Comparison of ENCODE assay signal across 10 cellular contexts in the genomic region with DNA sequence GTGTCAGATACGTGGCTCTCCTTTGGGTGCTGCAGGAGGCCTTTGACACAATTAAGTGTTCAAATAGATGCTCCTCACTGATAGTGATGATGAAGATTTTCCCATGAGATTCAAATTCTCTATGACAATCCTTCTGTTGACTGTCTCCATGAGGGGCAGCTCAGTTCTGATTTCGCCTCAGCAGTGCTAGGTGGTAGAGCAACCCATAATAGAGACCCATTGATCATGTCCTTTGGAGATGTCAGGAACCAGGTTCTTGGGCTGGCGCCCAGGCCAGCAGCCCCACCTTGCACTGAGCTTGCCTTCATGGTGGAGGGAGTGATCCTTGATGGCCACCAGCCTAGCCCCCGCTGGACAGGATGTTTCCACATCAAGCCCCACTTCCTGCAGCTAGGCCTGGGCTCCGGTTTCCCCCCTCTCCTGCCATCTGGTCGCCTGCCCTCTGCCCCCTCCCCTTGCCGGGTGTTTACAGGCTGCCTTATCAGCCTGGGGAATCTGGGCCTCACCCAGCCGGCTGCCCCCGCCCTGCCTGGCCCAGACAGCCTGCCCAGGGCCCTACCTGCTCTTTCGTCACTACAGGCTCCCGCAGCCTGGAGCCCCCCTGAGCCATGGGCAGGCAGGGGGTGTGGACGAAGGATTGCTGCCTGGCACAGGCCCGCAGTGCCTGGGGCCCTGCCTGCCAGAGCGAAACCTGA. TPM values are rescaled to one million over a fixed set of nuclear protein-coding genes. Genes with fewer than 3 reads are reported as not detected.
DNase-seq lines count a peak whose midpoint lies in the region; ATAC-seq, FAIRE-seq and TF ChIP-seq lines count a peak whose summit lies in the region.
"Had no signal": no experiment of that assay in that cellular context is flagged by ENCODE, and none has a peak within 500 bp of the region (broad histone marks: within the 10 kb centered on the region; RNA-seq: fewer than 3 reads in every experiment).

No MANE protein-coding gene starts in this region.

- peaks cover 65% of the 10 kb centered on the region for H3K4me1 Mint-ChIP-seq in activated CD8-positive, alpha-beta T cell treated with anti-CD3 and anti-CD28 coated beads for 36 hours (ENCODE audit: low read depth)

- peak overlapping the region; percentile 81 for H3K27ac Mint-ChIP-seq in activated CD8-positive, alpha-beta T cell treated with anti-CD3 and anti-CD28 coated beads for 36 hours

- dilution Hi-C loops in keratinocyte (cut with MboI; ENCODE audit: extremely low pct_ligation_motif_present, low sequenced_read_pairs), result no loop called here

- no peak overlapping the region for H3K9ac ChIP-seq in keratinocyte (ENCODE audit: control insufficient read depth, extremely low read depth, insufficient read depth, low read length)

- peak; percentile 17 for ATAC-seq in Right ventricle myocardium superior (ENCODE audit: poor library complexity)
- peak; percentile 59 for ATAC-seq in activated CD8-positive, alpha-beta T cell treated with anti-CD3 and anti-CD28 coated beads for 36 hours
- ATAC-seq: left lobe of liver had no signal

- H3K9me1 ChIP-seq in keratinocyte (ENCODE audit: control insufficient read depth, extremely low read depth, insufficient read depth, low read length), result no peaks in the 10 kb centered on the region

- FAIRE-seq in keratinocyte (lab: Jason Lieb, UNC), result no peak
- FAIRE-seq: GM19239 had no signal

- H3K4me2 ChIP-seq in keratinocyte (ENCODE audit: control insufficient read depth, extremely low read depth, insufficient read depth, low read depth, low read length), result peak overlapping the region; percentile 41

- TF ChIP-seq CTCF in activated CD8-positive, alpha-beta T cell treated with anti-CD3 and anti-CD28 coated beads for 36 hours (IDR thresholded peaks at IDR 0.05), result no peak
- TF ChIP-seq CTCF in keratinocyte (optimal IDR thresholded peaks at IDR 0.05 in 1 of 3, IDR thresholded peaks at IDR 0.05 in 1 of 3, conservative IDR thresholded peaks at IDR 0.05 in 1 of 3; ENCODE audit: extremely low read depth in 1 of 3, insufficient read depth in 2 of 3, low read length in 3 of 3) (no peak), uterus (IDR thresholded peaks at IDR 0.05) (no peak)

- peaks cover 50% of the 10 kb centered on the region for H3K79me2 ChIP-seq in keratinocyte (ENCODE audit: control insufficient read depth, insufficient read depth, low read length)

- no peaks in the 10 kb centered on the region for H3K9me3 Mint-ChIP-seq in activated CD8-positive, alpha-beta T cell treated with anti-CD3 and anti-CD28 coated beads for 36 hours

- no peak overlapping the region for H2AFZ ChIP-seq in keratinocyte (ENCODE audit: control insufficient read depth, low read length)

- CTCF ChIA-PET in activated CD8-positive, alpha-beta T cell treated with anti-CD3 and anti-CD28 coated beads for 36 hours (lab: Charles Lee), result interaction anchor here (1.5 to 2.1 kb wide), 2 partner anchors 17 to 22 kb away, joined by 3 to 14 read pairs; no protein-coding TSS in a partner anchor

- H3K36me3 Mint-ChIP-seq in activated CD8-positive, alpha-beta T cell treated with anti-CD3 and anti-CD28 coated beads for 36 hours (ENCODE audit: low read depth), result no peaks in the 10 kb centered on the region

- H3K36me3 ChIP-seq in keratinocyte (ENCODE audit: control insufficient read depth in 2 of 2, extremely low read depth in 1 of 2, insufficient read depth in 2 of 2, low read length in 2 of 2) (no peaks in the 10 kb centered on the region), uterus (no peaks in the 10 kb centered on the region)

- H3K4me1 ChIP-seq in keratinocyte (ENCODE audit: control insufficient read depth, extremely low read depth, insufficient read depth, low read length) (peaks cover 31% of the 10 kb centered on the region), uterus (no peaks in the 10 kb centered on the region)

- H3K9me3 ChIP-seq in keratinocyte (ENCODE audit: control insufficient read depth, low read depth, low read length) (no peaks in the 10 kb centered on the region), uterus (no peaks in the 10 kb centered on the region)

- H3K4me3 Mint-ChIP-seq in activated CD8-positive, alpha-beta T cell treated with anti-CD3 and anti-CD28 coated beads for 36 hours, result no peak overlapping the region

- no peaks in the 10 kb centered on the region for H3K27me3 Mint-ChIP-seq in activated CD8-positive, alpha-beta T cell treated with anti-CD3 and anti-CD28 coated beads for 36 hours

- intact Hi-C loops in Right ventricle myocardium superior (cut with DNase I), result no loop called here
- intact Hi-C loops in cardiac septum (cut with DNase I), result no loop called here
- intact Hi-C loops in activated CD8-positive, alpha-beta T cell treated with anti-CD3 and anti-CD28 coated beads for 36 hours (cut with micrococcal nuclease), result no loop called here
- intact Hi-C loops in uterus (cut with DNase I; ENCODE audit: low total_unique reads), result no loop called here

- H3K27me3 ChIP-seq in keratinocyte (ENCODE audit: control insufficient read depth, extremely low read depth, insufficient read depth, low read length) (no peaks in the 10 kb centered on the region), uterus (no peaks in the 10 kb centered on the region)

- DNase-seq in Right ventricle myocardium superior (peak; percentile 49), cardiac septum (ENCODE audit: low spot score) (no peak), keratinocyte (ENCODE audit: low read depth, low spot score) (no peak), uterus (no peak), COLO829 (ENCODE audit: low spot score) (no peak), globus pallidus (ENCODE audit: low spot score) (no peak), hippocampal formation (lab: John Stamatoyannopoulos, UW) (no peak)
- peak; percentile 23 for DNase-seq in activated CD8-positive, alpha-beta T cell treated with anti-CD3 and anti-CD28 coated beads for 36 hours

- TF ChIP-seq POLR2A in uterus (IDR thresholded peaks at IDR 0.05), result no peak

- H4K20me1 ChIP-seq in keratinocyte (ENCODE audit: control insufficient read depth, extremely low read depth, insufficient read depth, low read length), result peaks cover 8% of the 10 kb centered on the region

- H3K4me3 ChIP-seq in keratinocyte (ENCODE audit: control insufficient read depth in 2 of 3, extremely low read depth in 1 of 3, insufficient read depth in 2 of 3, low read depth in 1 of 3, low read length in 3 of 3) (no peak overlapping the region), uterus (no peak overlapping the region)

- POLR2A ChIA-PET in activated CD8-positive, alpha-beta T cell treated with anti-CD3 and anti-CD28 coated beads for 36 hours (lab: Charles Lee), result interaction anchor here (0.8 to 1.0 kb wide), 3 partner anchors 9 to 12 kb away, joined by 3 read pairs; no protein-coding TSS in a partner anchor

- H3K27ac ChIP-seq in keratinocyte (ENCODE audit: control insufficient read depth, insufficient read depth, low read length), result peak overlapping the region; percentile 30
- peak overlapping the region; percentile 34 to 36 for H3K27ac ChIP-seq in uterus

RNA-seq across cellular contexts. Expression of a gene that starts 12.6 kb away (rescaled TPM):
- total RNA-seq in Right ventricle myocardium superior, result 2.0 TPM
- 3.7 TPM for total RNA-seq in cardiac septum
- 10 to 100 TPM; 17.5 TPM for total RNA-seq in activated CD8-positive, alpha-beta T cell treated with anti-CD3 and anti-CD28 coated beads for 36 hours
- polyA plus RNA-seq in keratinocyte, result 13.7 to 25.6 TPM (median 17.6 TPM) in 3 replicates
- 7.0 TPM for polyA plus RNA-seq in keratinocyte (2011; ENCODE audit: low read depth)
- 23.9 and 24.1 TPM in 2 replicates for polyA plus RNA-seq in keratinocyte (2011; cell fraction: cytosol; rRNA removed)
- polyA plus RNA-seq in keratinocyte (2011; cell fraction: nucleus; rRNA removed), result 22.7 and 22.9 TPM in 2 replicates
- polyA plus RNA-seq in keratinocyte (2012; ENCODE audit: low replicate concordance), result 10.3 and 21.4 TPM in 2 replicates
- 25.5 to 69.4 TPM (median 32.9 TPM) in 3 replicates for polyA minus RNA-seq in keratinocyte
- 24.9 TPM for polyA minus RNA-seq in keratinocyte (2011; cell fraction: cytosol; rRNA and poly(A)+ RNA removed)
- polyA minus RNA-seq in keratinocyte (2011; cell fraction: nucleus; rRNA and poly(A)+ RNA removed), result 15.6 and 23.7 TPM in 2 replicates
- 10 to 100 TPM in 2 of 4 donors, 1 to 10 TPM in 2; 4.6 to 22.3 (median 11.8) TPM for total RNA-seq in uterus

Comparison
In these comparisons a context has a peak if more than half of its experiments do, and no peak if none do; other contexts are left out.
1. DNase-seq: peak in Right ventricle myocardium superior (single experiment) and activated CD8-positive, alpha-beta T cell treated with anti-CD3 and anti-CD28 coated beads for 36 hours (single experiment); none in cardiac septum (single experiment), keratinocyte (single experiment), uterus (0 of 2), COLO829 (single experiment), globus pallidus (single experiment) and hippocampal formation (0 of 2).